13 cellular contexts compared by ENCODE assay signal in the genomic region with DNA sequence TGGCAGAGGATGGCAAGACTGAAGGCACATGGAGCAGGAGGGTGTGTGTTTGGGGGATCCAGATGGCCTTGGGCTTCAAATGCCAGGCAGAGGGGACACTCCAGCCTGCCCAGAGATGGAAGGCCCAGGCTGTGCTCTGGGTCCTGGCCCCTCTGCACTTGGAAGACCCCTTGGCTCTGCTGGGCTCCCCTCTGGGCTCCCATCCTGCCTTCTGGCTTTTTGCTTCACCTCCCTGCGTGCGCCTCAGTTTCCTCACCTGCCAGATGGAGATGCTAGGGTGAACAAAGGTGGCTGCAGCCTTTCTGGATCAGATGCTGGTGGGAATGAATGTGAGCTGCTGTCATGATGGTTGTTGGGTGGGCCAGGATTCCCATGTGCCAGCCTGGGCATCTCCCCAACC. TPM values are rescaled to one million over a fixed set of nuclear protein-coding genes. Genes with fewer than 3 reads are reported as not detected.
DNase-seq lines count a peak whose midpoint lies in the region; ATAC-seq, FAIRE-seq and TF ChIP-seq lines count a peak whose summit lies in the region.
"Had no signal": no experiment of that assay in that cellular context is flagged by ENCODE, and none has a peak within 500 bp of the region (broad histone marks: within the 10 kb centered on the region; RNA-seq: fewer than 3 reads in every experiment).

No MANE protein-coding gene starts in this region.

- no peaks in the 10 kb centered on the region for H3K27me3 Mint-ChIP-seq in activated naive CD4-positive, alpha-beta T cell treated with anti-CD3 and anti-CD28 coated beads, Interleukin-2, amount 50 U/mL, for 24 hours
- H3K27me3 Mint-ChIP-seq in activated T-helper 17 cell treated with anti-CD3 and anti-CD28 coated beads, Interleukin-2, amount 50 U/mL, for 72 hours: no peaks in the 10 kb centered on the region

- no peaks in the 10 kb centered on the region for H3K9me3 ChIP-seq in hepatocyte (ENCODE audit: low read depth)
- no peaks in the 10 kb centered on the region for H3K9me3 ChIP-seq in uterus
- H3K9me3 ChIP-seq: sigmoid colon had no signal

- TF ChIP-seq POLR2A in uterus (IDR thresholded peaks at IDR 0.05): no peak

- peaks cover 71% of the 10 kb centered on the region for H3K4me1 Mint-ChIP-seq in activated naive CD4-positive, alpha-beta T cell treated with anti-CD3 and anti-CD28 coated beads, Interleukin-2, amount 50 U/mL, for 24 hours
- H3K4me1 Mint-ChIP-seq in activated T-helper 17 cell treated with anti-CD3 and anti-CD28 coated beads, Interleukin-2, amount 50 U/mL, for 72 hours: peaks cover 22% of the 10 kb centered on the region

- FAIRE-seq in urothelium cell line (lab: Jason Lieb, UNC): no peak

- H3K27me3 ChIP-seq in hepatocyte: no peaks in the 10 kb centered on the region
- H3K27me3 ChIP-seq in uterus: no peaks in the 10 kb centered on the region
- H3K27me3 ChIP-seq: sigmoid colon had no signal

- H3K9me2 ChIP-seq in hepatocyte (replicated peaks; ENCODE audit: insufficient read depth): no peaks in the 10 kb centered on the region

- no peak overlapping the region for H3K27ac ChIP-seq in hepatocyte
- H3K27ac ChIP-seq in uterus: peak overlapping the region; percentile 73 to 88

- H3K4me1 ChIP-seq in hepatocyte (ENCODE audit: insufficient read depth) (peaks cover 23% of the 10 kb centered on the region), uterus (peaks cover 0 to 6% of the 10 kb centered on the region in 2 donors)

- H3K9me3 Mint-ChIP-seq in activated naive CD4-positive, alpha-beta T cell treated with anti-CD3 and anti-CD28 coated beads, Interleukin-2, amount 50 U/mL, for 24 hours: no peaks in the 10 kb centered on the region
- no peaks in the 10 kb centered on the region for H3K9me3 Mint-ChIP-seq in activated T-helper 17 cell treated with anti-CD3 and anti-CD28 coated beads, Interleukin-2, amount 50 U/mL, for 72 hours
- H3K9me3 Mint-ChIP-seq: GM23338 had no signal

- H3K36me3 ChIP-seq in hepatocyte (replicated peaks; ENCODE audit: insufficient read depth, low read depth): no peaks in the 10 kb centered on the region
- no peaks in the 10 kb centered on the region for H3K36me3 ChIP-seq in uterus

- H4K20me1 ChIP-seq in hepatocyte (ENCODE audit: insufficient read depth, poor library complexity, severe bottlenecking): peaks cover 65% of the 10 kb centered on the region

- peaks cover 61% of the 10 kb centered on the region for H3K79me2 ChIP-seq in hepatocyte

- H3K4me3 ChIP-seq in hepatocyte: no peak overlapping the region
- no peak overlapping the region for H3K4me3 ChIP-seq in uterus
- H3K4me3 ChIP-seq: GM23338, sigmoid colon had no signal

- H3K4me3 Mint-ChIP-seq in activated naive CD4-positive, alpha-beta T cell treated with anti-CD3 and anti-CD28 coated beads, Interleukin-2, amount 50 U/mL, for 24 hours: no peak overlapping the region
- peak overlapping the region; percentile 79 for H3K4me3 Mint-ChIP-seq in activated T-helper 17 cell treated with anti-CD3 and anti-CD28 coated beads, Interleukin-2, amount 50 U/mL, for 72 hours

- H3K27ac Mint-ChIP-seq in activated naive CD4-positive, alpha-beta T cell treated with anti-CD3 and anti-CD28 coated beads, Interleukin-2, amount 50 U/mL, for 24 hours: peak overlapping the region; percentile 84
- H3K27ac Mint-ChIP-seq in activated T-helper 17 cell treated with anti-CD3 and anti-CD28 coated beads, Interleukin-2, amount 50 U/mL, for 72 hours: no peak overlapping the region

- TF ChIP-seq CTCF in hepatocyte (IDR thresholded peaks at IDR 0.05; ENCODE audit: poor library complexity) (no peak), uterus (IDR thresholded peaks at IDR 0.05) (no peak)

- H3K36me3 Mint-ChIP-seq in activated naive CD4-positive, alpha-beta T cell treated with anti-CD3 and anti-CD28 coated beads, Interleukin-2, amount 50 U/mL, for 24 hours: no peaks in the 10 kb centered on the region
- H3K36me3 Mint-ChIP-seq in activated T-helper 17 cell treated with anti-CD3 and anti-CD28 coated beads, Interleukin-2, amount 50 U/mL, for 72 hours (ENCODE audit: low read depth): no peaks in the 10 kb centered on the region

- intact Hi-C loops in uterus (cut with DNase I; ENCODE audit: low total_unique reads): no loop called here

- WGBS in hepatocyte (ENCODE audit: low lambda C conversion rate, missing lambda C conversion rate): 90% methylated on average over 2 of the region's 2 CpGs

- no peak overlapping the region for H2AFZ ChIP-seq in hepatocyte
- H2AFZ ChIP-seq: GM23338 had no signal

- ATAC-seq in activated T-helper 17 cell treated with anti-CD3 and anti-CD28 coated beads, Interleukin-2, amount 50 U/mL, for 72 hours (replicated peaks): no peak
- ATAC-seq in HG03135 (IDR thresholded peaks at IDR 0.05; ENCODE audit: unreplicated experiment): no peak
- ATAC-seq: GM23338, Panc1 had no signal

- DNase-seq in activated naive CD4-positive, alpha-beta T cell treated with Interleukin-2 at 50 U/mL for 16 hours: no peak
- DNase-seq in hepatocyte (ENCODE audit: low spot score) (no peak), uterus (no peak), urothelium cell line (ENCODE audit: low spot score) (no peak), NCI-H345 (lab: John Stamatoyannopoulos, UW) (no peak)
- DNase-seq: DMS 273 treated with DMSO at 0.1 percent for 48 hours, NCI-H1417 treated with DMSO at 0.1 percent for 48 hours, sigmoid colon had no signal

- peak overlapping the region; percentile 94 for H3K4me2 ChIP-seq in hepatocyte

RNA-seq across cellular contexts. Expression of a gene that starts 3.0 kb away (rescaled TPM):
- 1 to 10 TPM; 3.3 to 4.9 TPM for total RNA-seq in activated T-helper 17 cell treated with anti-CD3 and anti-CD28 coated beads, Interleukin-2, amount 50 U/mL, for 72 hours
- total RNA-seq in hepatocyte (18.8 and 18.9 TPM in 2 replicates), uterus (10 to 100 TPM in 3 of 4 donors, 1 to 10 TPM in 1; 4.1 to 30.1 (median 23.0) TPM)
- 16.4 and 16.7 TPM in 2 replicates for polyA plus RNA-seq in hepatocyte
